Comparison of ENCODE assay signal across 8 cellular contexts in the genomic region with DNA sequence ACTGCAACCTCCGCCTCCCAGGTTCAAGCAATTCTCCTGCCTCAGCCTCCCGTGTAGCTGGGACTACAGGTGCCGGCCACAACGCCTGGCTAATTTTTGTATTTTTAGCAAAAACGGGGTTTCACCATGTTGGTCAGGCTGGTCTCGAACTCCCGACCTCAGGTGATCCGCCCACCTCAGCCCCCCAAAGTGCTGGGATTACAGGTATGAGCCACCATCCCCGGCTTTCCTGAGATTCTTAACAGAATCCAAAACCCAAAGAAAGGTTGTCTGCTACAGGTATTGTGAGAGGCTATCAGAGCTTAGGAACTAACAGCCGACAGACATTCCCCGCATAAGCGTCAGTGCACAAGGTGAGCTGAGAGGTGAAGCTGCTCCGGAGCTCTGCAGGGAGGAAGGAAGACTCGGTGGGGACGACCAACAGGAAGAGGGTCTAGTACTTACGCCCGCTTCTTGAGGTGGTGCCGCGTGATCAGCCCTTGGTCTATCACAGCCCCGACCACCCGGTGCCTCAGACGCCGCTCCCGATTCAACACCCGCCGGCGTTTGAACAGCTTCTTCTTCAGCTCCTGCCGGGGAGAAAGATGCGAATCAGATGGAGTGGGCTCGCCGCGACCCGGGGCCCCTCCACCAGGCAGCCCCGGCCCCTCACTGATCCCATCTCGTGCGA. TPM values are rescaled to one million over a fixed set of nuclear protein-coding genes. Genes with fewer than 3 reads are reported as not detected.
A peak's percentile ranks its signal among the peaks of the same experiment; 100 is the strongest.
DNase-seq lines count a peak whose midpoint lies in the region; ATAC-seq, FAIRE-seq and TF ChIP-seq lines count a peak whose summit lies in the region.

No MANE protein-coding gene starts in this region.

- H3K4me1 ChIP-seq in ES-I3 (ENCODE audit: insufficient read depth, low read length), result peaks cover 10% of the 10 kb centered on the region; the same call in 1 of the 2 replicates
- peaks cover 14% of the 10 kb centered on the region for H3K4me1 ChIP-seq in SJSA1 (replicated peaks)

- H3K36me3 ChIP-seq in ES-I3 (ENCODE audit: insufficient read depth, low read length), result peaks cover 12% of the 10 kb centered on the region
- peaks cover 56% of the 10 kb centered on the region for H3K36me3 ChIP-seq in SJSA1
- H3K36me3 ChIP-seq in kidney epithelial cell (ENCODE audit: control insufficient read depth, insufficient read depth, low read length), result peaks cover 1% of the 10 kb centered on the region

- H3K9me3 ChIP-seq in ES-I3 (ENCODE audit: control insufficient read depth, insufficient read depth, low read length) (no peaks in the 10 kb centered on the region), SJSA1 (replicated peaks) (no peaks in the 10 kb centered on the region; the same call in 1 of the 2 replicates)

- H3K27ac ChIP-seq in SJSA1, result peak overlapping the region; percentile 37

- peak overlapping the region; percentile 65 for H3K4me3 ChIP-seq in Jurkat, Clone E6-1 (ENCODE audit: low read length)
- H3K4me3 ChIP-seq in SJSA1, result peak overlapping the region; percentile 61
- peak overlapping the region; percentile 77 for H3K4me3 ChIP-seq in kidney epithelial cell (ENCODE audit: low read depth, low read length)

- no peak for TF ChIP-seq CTCF in kidney epithelial cell (IDR thresholded peaks at IDR 0.05; ENCODE audit: insufficient read depth, low read length, poor library complexity, severe bottlenecking)
- TF ChIP-seq CTCF in D721Med (IDR thresholded peaks at IDR 0.05; ENCODE audit: insufficient read depth, missing control alignments), result no peak

- FAIRE-seq in D721Med (lab: Jason Lieb, UNC), result no peak

- H3K9ac ChIP-seq in ES-I3 (ENCODE audit: low read depth, low read length), result peak overlapping the region; percentile 99

- H3K27me3 ChIP-seq in SJSA1 (replicated peaks) (no peaks in the 10 kb centered on the region), kidney epithelial cell (ENCODE audit: control insufficient read depth, insufficient read depth, low read length) (no peaks in the 10 kb centered on the region)

- DNase-seq in Jurkat, Clone E6-1 (ENCODE audit: low read depth, low spot score), result peak; percentile 64
- DNase-seq in SJSA1 (ENCODE audit: low read depth in 1 of 2, low spot score in 2 of 2) (peak in 1 of 2 experiments; percentile 69), T47D (ENCODE audit: low read depth in 1 of 2, low spot score in 1 of 2) (peak; percentile 69 to 86), kidney epithelial cell (ENCODE audit: low read depth) (no peak), D721Med (ENCODE audit: insufficient read length, low spot score) (no peak)
- DNase-seq in stimulated activated CD4-positive, alpha-beta T cell treated with anti-CD3 and anti-CD28 coated beads, Interleukin-4, amount 100 ng/mL, for 4 hours, result peak; percentile 41 to 42

- peak; percentile 24 for ATAC-seq in GM21619 (IDR thresholded peaks at IDR 0.05; ENCODE audit: unreplicated experiment)

- in situ Hi-C loops in T47D (cut with HindIII; ENCODE audit: low pct_unique_long_range_greater_than_20kb, low sequenced_read_pairs), result no loop called here

RNA-seq across cellular contexts. Expression of a gene that starts 0.5 kb away (rescaled TPM):
- polyA plus RNA-seq in Jurkat, Clone E6-1 (2012; ENCODE audit: insufficient read depth, insufficient read length), result 187 TPM
- total RNA-seq in SJSA1 (2014; rRNA removed; shearing (Covaris generic)), result 103 and 121 TPM in 2 replicates
- total RNA-seq in kidney epithelial cell, result 64.8 and 76.5 TPM in 2 replicates

RNA-seq across cellular contexts. Expression of a gene that starts 0.6 kb away (rescaled TPM):
- 18.9 TPM for polyA plus RNA-seq in Jurkat, Clone E6-1 (2012; ENCODE audit: insufficient read depth, insufficient read length)
- total RNA-seq in SJSA1 (2014; rRNA removed; shearing (Covaris generic)), result 9.8 and 15.7 TPM in 2 replicates
- total RNA-seq in kidney epithelial cell, result 3.4 and 4.0 TPM in 2 replicates

RNA-seq across cellular contexts. Expression of a gene that starts 6.9 kb away (rescaled TPM):
- polyA plus RNA-seq in Jurkat, Clone E6-1 (2012; ENCODE audit: insufficient read depth, insufficient read length), result 11.6 TPM
- total RNA-seq in SJSA1 (2014; rRNA removed; shearing (Covaris generic)), result 14.9 and 30.6 TPM in 2 replicates
- 8.0 and 8.1 TPM in 2 replicates for total RNA-seq in kidney epithelial cell

RNA-seq across cellular contexts. Expression of a gene that starts 7.5 kb away (rescaled TPM):
- 31.7 TPM for polyA plus RNA-seq in Jurkat, Clone E6-1 (2012; ENCODE audit: insufficient read depth, insufficient read length)
- total RNA-seq in SJSA1 (2014; rRNA removed; shearing (Covaris generic)), result 2.1 and 10.1 TPM in 2 replicates
- total RNA-seq in kidney epithelial cell, result 4.1 and 4.6 TPM in 2 replicates

RNA-seq across cellular contexts. Expression of a gene that starts 11.4 kb away (rescaled TPM):
- 14.5 TPM for polyA plus RNA-seq in Jurkat, Clone E6-1 (2012; ENCODE audit: insufficient read depth, insufficient read length)
- total RNA-seq in SJSA1 (2014; rRNA removed; shearing (Covaris generic)), result 26.6 and 26.8 TPM in 2 replicates
- total RNA-seq in kidney epithelial cell, result 26.9 and 36.4 TPM in 2 replicates

Comparison
In these comparisons a context has a peak if more than half of its experiments do, and no peak if none do; other contexts are left out.
1. DNase-seq: peak in Jurkat, Clone E6-1 (single experiment), T47D (2 of 2) and stimulated activated CD4-positive, alpha-beta T cell treated with anti-CD3 and anti-CD28 coated beads, Interleukin-4, amount 100 ng/mL, for 4 hours (2 of 2); none in kidney epithelial cell (single experiment) and D721Med (single experiment).
2. Peak in every context shown above with its lines, with median percentiles within 50 percentile points of each other: H3K4me3 ChIP-seq.